34 cellular contexts compared by ENCODE assay signal in genomic region chr2:209762564-209762963, GRCh38. TPM values are rescaled to one million over a fixed set of nuclear protein-coding genes. Genes with fewer than 3 reads are reported as not detected.
"Had no signal": no experiment of that assay in that cellular context is flagged by ENCODE, and none has a peak within 500 bp of the region (broad histone marks: within the 10 kb centered on the region; RNA-seq: fewer than 3 reads in every experiment).

No MANE protein-coding gene starts in this region.

- H3K9me3 ChIP-seq: adrenal gland, ascending aorta, pancreas, prostate gland, suprapubic skin, upper lobe of right lung had no signal

- H3K27me3 Mint-ChIP-seq: activated naive CD8-positive, alpha-beta T cell treated with anti-CD3 and anti-CD28 coated beads for 36 hours; memory B cell had no signal

- DNase-seq: activated CD4-positive, alpha-beta T cell treated with anti-CD3 and anti-CD28 coated beads for 48 hours; activated CD4-positive, alpha-beta T cell treated with anti-CD3 and anti-CD28 coated beads, Interleukin-2, amount 50 U/mL, for 48 hours; activated CD8-positive, alpha-beta memory T cell treated with anti-CD3 and anti-CD28 coated beads for 24 hours; activated effector memory CD4-positive, alpha-beta T cell treated with anti-CD3 and anti-CD28 coated beads, Interleukin-2, amount 50 U/mL, for 16 hours; activated naive CD4-positive, alpha-beta T cell treated with anti-CD3 and anti-CD28 coated beads for 36 hours; activated naive CD8-positive, alpha-beta T cell treated with anti-CD3 and anti-CD28 coated beads for 36 hours; adrenal gland; brain microvascular endothelial cell; dermis blood vessel endothelial cell; effector CD4-positive, alpha-beta T cell; kidney; midbrain; naive thymus-derived CD4-positive, alpha-beta T cell; pancreas; stimulated activated CD4-positive, alpha-beta T cell treated with anti-CD3 and anti-CD28 coated beads, Interleukin-15, amount 100 ng/mL, for 24 hours; stimulated activated CD4-positive, alpha-beta T cell treated with anti-CD3 and anti-CD28 coated beads, Interleukin-2, amount 100 ng/mL, for 24 hours; stimulated activated naive CD4-positive, alpha-beta T cell; T-helper 9 cell; tibial artery; upper lobe of right lung; WERI-Rb-1 had no signal

- H3K27ac ChIP-seq: adrenal gland, ascending aorta, brain microvascular endothelial cell, epithelial cell of prostate, gastroesophageal sphincter, hepatocyte, pancreas, prostate gland, right atrium auricular region, suprapubic skin, tibial artery, upper lobe of right lung, WERI-Rb-1 had no signal

- H2AFZ ChIP-seq: hepatocyte had no signal

- H3K36me3 Mint-ChIP-seq: activated naive CD8-positive, alpha-beta T cell treated with anti-CD3 and anti-CD28 coated beads for 36 hours; memory B cell; naive thymus-derived CD4-positive, alpha-beta T cell had no signal

- H3K4me3 Mint-ChIP-seq: activated naive CD4-positive, alpha-beta T cell treated with anti-CD3 and anti-CD28 coated beads for 36 hours; activated naive CD8-positive, alpha-beta T cell treated with anti-CD3 and anti-CD28 coated beads for 36 hours; activated T-helper 1 cell treated with anti-CD3 and anti-CD28 coated beads, Interleukin-12 subunit alpha, Interleukin-12 subunit beta, Interleukin-2, Interleukin-4 antibody, amounts not matched to agents 30 ng/mL and 10 ng/mL and 1 ng/mL, durations not matched to agents 14 hours and 24 hours and 36 hours; central memory CD8-positive, alpha-beta T cell; memory B cell; naive thymus-derived CD4-positive, alpha-beta T cell; T-helper 1 cell treated with Interleukin-12 subunit alpha and Interleukin-12 subunit beta and Interleukin-4 antibody, amounts not matched to agents 30 μg/mL and 1 μg/mL, for 36 hours had no signal

- H3K4me1 Mint-ChIP-seq: activated naive CD8-positive, alpha-beta T cell treated with anti-CD3 and anti-CD28 coated beads for 36 hours; central memory CD8-positive, alpha-beta T cell; memory B cell; naive thymus-derived CD4-positive, alpha-beta T cell had no signal

- H3K4me2 ChIP-seq: hepatocyte had no signal

- H3K4me3 ChIP-seq: adrenal gland, ascending aorta, gastroesophageal sphincter, hepatocyte, pancreas, prostate gland, right atrium auricular region, suprapubic skin, tibial artery, upper lobe of right lung had no signal

- H3K27me3 ChIP-seq: adrenal gland, ascending aorta, brain microvascular endothelial cell, gastroesophageal sphincter, hepatocyte, pancreas, right atrium auricular region, suprapubic skin, tibial artery, upper lobe of right lung had no signal

- FAIRE-seq: colon, kidney, pancreas had no signal

- H3K4me1 ChIP-seq: adrenal gland, ascending aorta, gastroesophageal sphincter, pancreas, prostate gland, right atrium auricular region, suprapubic skin, tibial artery, upper lobe of right lung had no signal

- H3K36me3 ChIP-seq: adrenal gland, ascending aorta, brain microvascular endothelial cell, gastroesophageal sphincter, pancreas, prostate gland, right atrium auricular region, suprapubic skin, tibial artery, upper lobe of right lung, WERI-Rb-1 had no signal

- H3K9me3 Mint-ChIP-seq: activated T-helper 1 cell treated with anti-CD3 and anti-CD28 coated beads, Interleukin-12 subunit alpha, Interleukin-12 subunit beta, Interleukin-2, Interleukin-4 antibody, amounts not matched to agents 30 ng/mL and 10 ng/mL and 1 ng/mL, durations not matched to agents 14 hours and 24 hours and 36 hours; memory B cell; T-helper 1 cell treated with Interleukin-12 subunit alpha and Interleukin-12 subunit beta and Interleukin-4 antibody, amounts not matched to agents 30 μg/mL and 1 μg/mL, for 36 hours had no signal

- ATAC-seq: activated CD4-positive, CD25-positive, alpha-beta regulatory T cell treated with anti-CD3 and anti-CD28 coated beads, Interleukin-2, amount 50 U/mL, for 24 hours; gastroesophageal sphincter; naive thymus-derived CD4-positive, alpha-beta T cell; pancreas; upper lobe of right lung had no signal

- H3K79me2 ChIP-seq: hepatocyte had no signal

- H3K27ac Mint-ChIP-seq: activated naive CD4-positive, alpha-beta T cell treated with anti-CD3 and anti-CD28 coated beads for 36 hours; activated naive CD8-positive, alpha-beta T cell treated with anti-CD3 and anti-CD28 coated beads for 36 hours; activated T-helper 1 cell treated with anti-CD3 and anti-CD28 coated beads, Interleukin-12 subunit alpha, Interleukin-12 subunit beta, Interleukin-2, Interleukin-4 antibody, amounts not matched to agents 30 ng/mL and 10 ng/mL and 1 ng/mL, durations not matched to agents 14 hours and 24 hours and 36 hours; memory B cell; naive thymus-derived CD4-positive, alpha-beta T cell; T-helper 1 cell treated with Interleukin-12 subunit alpha and Interleukin-12 subunit beta and Interleukin-4 antibody, amounts not matched to agents 30 μg/mL and 1 μg/mL, for 36 hours had no signal

RNA-seq across cellular contexts. Expression of gene UNC80, which starts 9.1 kb away (rescaled TPM):
- total RNA-seq: activated naive CD4-positive, alpha-beta T cell treated with anti-CD3 and anti-CD28 coated beads for 36 hours; activated naive CD8-positive, alpha-beta T cell treated with anti-CD3 and anti-CD28 coated beads for 36 hours; activated T-helper 1 cell treated with anti-CD3 and anti-CD28 coated beads, Interleukin-12 subunit alpha, Interleukin-12 subunit beta, Interleukin-2, Interleukin-4 antibody, amounts not matched to agents 30 ng/mL and 10 ng/mL and 1 ng/mL, durations not matched to agents 14 hours and 24 hours and 36 hours; naive thymus-derived CD4-positive, alpha-beta T cell; upper lobe of right lung had no signal
